In genomic region chr20:46974669-46975434, GRCh38 we compare ENCODE assay signal across 16 cellular contexts.
A peak's percentile ranks its signal among the peaks of the same experiment; 100 is the strongest.
DNase-seq lines count a peak whose midpoint lies in the region; ATAC-seq, FAIRE-seq and TF ChIP-seq lines count a peak whose summit lies in the region.
"Had no signal": no experiment of that assay in that cellular context is flagged by ENCODE, and none has a peak within 500 bp of the region (broad histone marks: within the 10 kb centered on the region; RNA-seq: fewer than 3 reads in every experiment).

No MANE protein-coding gene starts in this region.

- no peak for ATAC-seq in HG03565 (IDR thresholded peaks at IDR 0.05; ENCODE audit: unreplicated experiment)

- no peak for TF ChIP-seq CTCF in RWPE1 (conservative IDR thresholded peaks at IDR 0.05; ENCODE audit: low read depth)
- no peak for TF ChIP-seq CTCF in epithelial cell of esophagus (IDR thresholded peaks at IDR 0.05; ENCODE audit: insufficient read depth, low read depth, low read length, missing control alignments)
- TF ChIP-seq CTCF in lower leg skin (IDR thresholded peaks at IDR 0.05): no peak
- TF ChIP-seq CTCF in osteocyte (IDR thresholded peaks at IDR 0.05): no peak

- H3K36me3 Mint-ChIP-seq in osteocyte (ENCODE audit: unreplicated experiment): no peaks in the 10 kb centered on the region

- H3K4me1 Mint-ChIP-seq in osteocyte (ENCODE audit: unreplicated experiment): no peaks in the 10 kb centered on the region

- H3K9me3 Mint-ChIP-seq in osteocyte (ENCODE audit: unreplicated experiment): no peaks in the 10 kb centered on the region
- H3K9me3 Mint-ChIP-seq: CD4-positive, alpha-beta T cell had no signal

- POLR2A ChIA-PET in RWPE1 (lab: Yijun Ruan, JAX; ENCODE audit: low non-redundant PET): no interaction called here

- H3K4me3 ChIP-seq in epithelial cell of esophagus (ENCODE audit: low read length) (no peak overlapping the region), lower leg skin (ENCODE audit: low read depth, poor library complexity, severe bottlenecking) (no peak overlapping the region)
- H3K4me3 ChIP-seq: SJCRH30 had no signal

- intact Hi-C loops in lower leg skin (cut with DNase I; ENCODE audit: low total_unique reads): no loop called here

- TF ChIP-seq POLR2A in lower leg skin (IDR thresholded peaks at IDR 0.05): no peak

- H3K27ac ChIP-seq in RWPE1: no peak overlapping the region

- peak; percentile 64 for FAIRE-seq in HTR-8/SVneo (lab: Jason Lieb, UNC)

- no peak overlapping the region for H3K27ac Mint-ChIP-seq in osteocyte (ENCODE audit: unreplicated experiment)
- H3K27ac Mint-ChIP-seq: CD4-positive, alpha-beta T cell had no signal

- 61% methylated on average over 10 of the region's 10 CpGs for WGBS in lower leg skin, 2 donors

- DNase-seq in HTR-8/SVneo (ENCODE audit: insufficient read length, low spot score): no peak
- DNase-seq in RWPE1 (ENCODE audit: low spot score): peak; percentile 48
- DNase-seq in epithelial cell of esophagus (ENCODE audit: low read depth): peak; percentile 94
- peak; percentile 59 to 80 for DNase-seq in lower leg skin (ENCODE audit: low spot score in 2 of 2)
- DNase-seq in osteocyte (ENCODE audit: extremely low spot score, unreplicated experiment): no peak
- no peak for DNase-seq in C1 segment of cervical spinal cord (lab: John Stamatoyannopoulos, UW)
- DNase-seq: CD4-positive, alpha-beta T cell; EL; H7; IMR-90; Kasumi-1; NCI-H1105; NCI-H1694 treated with DMSO at 0.1 percent for 48 hours; RPMI8226; SJCRH30 had no signal

- no peak overlapping the region for H3K4me3 Mint-ChIP-seq in osteocyte (ENCODE audit: unreplicated experiment)
- H3K4me3 Mint-ChIP-seq: CD4-positive, alpha-beta T cell had no signal

- CTCF ChIA-PET in RWPE1 (lab: Yijun Ruan, JAX): interaction anchor here (0.6 to 0.7 kb wide), 4 partner anchors 20 to 626 kb away, joined by 3 to 5 read pairs (median 3); no protein-coding TSS in a partner anchor

- peaks cover 60% of the 10 kb centered on the region for H3K27me3 Mint-ChIP-seq in osteocyte (ENCODE audit: unreplicated experiment)

Comparison
In these comparisons a context has a peak if more than half of its experiments do, and no peak if none do; other contexts are left out.
1. DNase-seq: peak in RWPE1 (single experiment), epithelial cell of esophagus (single experiment) and lower leg skin (2 of 2); none in HTR-8/SVneo (single experiment), osteocyte (single experiment) and C1 segment of cervical spinal cord (0 of 14).